In genomic region chr1:84078108-84078823, GRCh38 we compare ENCODE assay signal across 8 cellular contexts.
DNase-seq lines count a peak whose midpoint lies in the region; ATAC-seq and TF ChIP-seq lines count a peak whose summit lies in the region.

No MANE protein-coding gene starts in this region.

- H3K4me3 ChIP-seq in HEK293 (ENCODE audit: low read depth, low read length) (peak overlapping the region; percentile 86), right cardiac atrium (ENCODE audit: low read length) (peak overlapping the region; percentile 85), prostate gland (peak overlapping the region; percentile 75 to 86)

- no peaks in the 10 kb centered on the region for H3K9me3 ChIP-seq in HEK293 (ENCODE audit: control insufficient read depth, insufficient read depth, low read depth, low read length)
- no peaks in the 10 kb centered on the region for H3K9me3 ChIP-seq in right cardiac atrium (ENCODE audit: control insufficient read depth, low read length)
- H3K9me3 ChIP-seq in prostate gland: no peaks in the 10 kb centered on the region

- peak overlapping the region; percentile 45 for H3K27ac Mint-ChIP-seq in activated naive CD8-positive, alpha-beta T cell treated with anti-CD3 and anti-CD28 coated beads, Interleukin-2, amount 10 ng/mL, durations not matched to agents 7 days and 5 days

- DNase-seq in GM03348 (ENCODE audit: low spot score): peak; percentile 64
- peak; percentile 60 for DNase-seq in M059J (ENCODE audit: low read depth)
- DNase-seq in activated naive CD8-positive, alpha-beta T cell treated with anti-CD3 and anti-CD28 coated beads, Interleukin-2, amount 10 ng/mL, durations not matched to agents 7 days and 5 days: no peak
- DNase-seq in right cardiac atrium: peak in 1 of 3 donors; percentile 15
- DNase-seq in prostate gland (ENCODE audit: low spot score): no peak
- DNase-seq in epidermal melanocyte (ENCODE audit: insufficient read length, low spot score): no peak

- H3K36me3 ChIP-seq in HEK293 (ENCODE audit: control insufficient read depth in 2 of 2, insufficient read depth in 1 of 2, low read length in 2 of 2) (no peaks in the 10 kb centered on the region), prostate gland (no peaks in the 10 kb centered on the region)

- no peaks in the 10 kb centered on the region for H3K9me3 Mint-ChIP-seq in activated naive CD8-positive, alpha-beta T cell treated with anti-CD3 and anti-CD28 coated beads, Interleukin-2, amount 10 ng/mL, durations not matched to agents 7 days and 5 days

- H3K4me3 Mint-ChIP-seq in activated naive CD8-positive, alpha-beta T cell treated with anti-CD3 and anti-CD28 coated beads, Interleukin-2, amount 10 ng/mL, durations not matched to agents 7 days and 5 days: peak overlapping the region; percentile 82

- no peaks in the 10 kb centered on the region for H3K36me3 Mint-ChIP-seq in activated naive CD8-positive, alpha-beta T cell treated with anti-CD3 and anti-CD28 coated beads, Interleukin-2, amount 10 ng/mL, durations not matched to agents 7 days and 5 days

- peaks cover 3% of the 10 kb centered on the region; the same call in 1 of the 2 replicates for H3K4me1 ChIP-seq in HEK293 (ENCODE audit: control insufficient read depth, insufficient read depth, low read length)
- no peaks in the 10 kb centered on the region for H3K4me1 ChIP-seq in right cardiac atrium (ENCODE audit: control insufficient read depth, insufficient read depth, low read length)
- no peaks in the 10 kb centered on the region for H3K4me1 ChIP-seq in prostate gland (replicated peaks)

- under 1% methylated on average over 60 of the region's 60 CpGs for WGBS in right cardiac atrium
- 0% methylated on average over 44 of the region's 60 CpGs for WGBS in prostate gland

- intact Hi-C loops in right cardiac atrium (cut with DNase I) (no loop called here), prostate gland (cut with DNase I) (loop anchor here (10.0 kb wide), 1 partner anchor 83 kb away; the partner anchor contains the start of gene TTLL7)

- no peaks in the 10 kb centered on the region for H3K27me3 Mint-ChIP-seq in activated naive CD8-positive, alpha-beta T cell treated with anti-CD3 and anti-CD28 coated beads, Interleukin-2, amount 10 ng/mL, durations not matched to agents 7 days and 5 days

- H3K27ac ChIP-seq in 22Rv1 (peak overlapping the region; percentile 58), HEK293 (ENCODE audit: extremely low read depth, low read depth, low read length) (peak overlapping the region; percentile 78), right cardiac atrium (ENCODE audit: low read length) (peak overlapping the region; percentile 76), prostate gland (peak overlapping the region; percentile 91 to 96)

- CTCF ChIA-PET in HEK293 (lab: Yijun Ruan, JAX): interaction anchor here (0.6 to 1.8 kb wide), 3 partner anchors 43 to 355 kb away, joined by 3 to 4 read pairs (median 3); no protein-coding TSS in a partner anchor

- TF ChIP-seq CTCF in 22Rv1 (IDR thresholded peaks at IDR 0.05) (no peak), HEK293 (tag by site-specific recombination; IDR thresholded peaks at IDR 0.05) (peak; percentile 12; the same call in 1 of the 2 replicates), prostate gland (IDR thresholded peaks at IDR 0.05) (no peak)

- H3K27me3 ChIP-seq in right cardiac atrium (ENCODE audit: control insufficient read depth, insufficient read depth) (no peaks in the 10 kb centered on the region), prostate gland (replicated peaks; ENCODE audit: insufficient read depth) (no peaks in the 10 kb centered on the region)

- ATAC-seq in activated naive CD8-positive, alpha-beta T cell treated with anti-CD3 and anti-CD28 coated beads, Interleukin-2, amount 10 ng/mL, durations not matched to agents 7 days and 5 days (ENCODE audit: low read depth): peak; percentile 55
- peak; percentile 67 to 72 for ATAC-seq in right cardiac atrium

- POLR2A ChIA-PET in HEK293 (lab: Yijun Ruan, JAX): interaction anchor here (0.6 to 1.7 kb wide), 3 partner anchors 12 to 80 kb away, joined by 3 to 6 read pairs (median 6); partner anchors contain the start of gene TTLL7
- POLR2A ChIA-PET in activated naive CD8-positive, alpha-beta T cell treated with anti-CD3 and anti-CD28 coated beads, Interleukin-2, amount 10 ng/mL, durations not matched to agents 7 days and 5 days (lab: Charles Lee): interaction anchor here (0.6 to 1.7 kb wide), 6 partner anchors 9 to 496 kb away, joined by 3 to 9 read pairs (median 3); partner anchors contain the start of gene CTBS

- peak; percentile 57 for TF ChIP-seq POLR2A in prostate gland (IDR thresholded peaks at IDR 0.05)

- peaks cover 7% of the 10 kb centered on the region for H3K4me1 Mint-ChIP-seq in activated naive CD8-positive, alpha-beta T cell treated with anti-CD3 and anti-CD28 coated beads, Interleukin-2, amount 10 ng/mL, durations not matched to agents 7 days and 5 days

TF ChIP-seq in HEK293, 187 proteins besides CTCF, POLR2A, EP300 and RAD21 (continues in another document):
- TF ChIP-seq ZBTB20 (tag by site-specific recombination; IDR thresholded peaks at IDR 0.05) (peak; percentile 46), ZNF350 (tag by site-specific recombination; IDR thresholded peaks at IDR 0.05) (no peak), ZNF426 (tag by site-specific recombination; IDR thresholded peaks at IDR 0.05) (no peak), KLF7 (tag by site-specific recombination; IDR thresholded peaks at IDR 0.05; ENCODE audit: borderline replicate concordance) (no peak), SCRT1 (tag by site-specific recombination; IDR thresholded peaks at IDR 0.05; ENCODE audit: borderline replicate concordance) (peak; percentile 71; the same call in 1 of the 2 replicates), ZNF580 (tag by site-specific recombination; IDR thresholded peaks at IDR 0.05) (no peak), ZNF777 (tag by site-specific recombination; IDR thresholded peaks at IDR 0.05; ENCODE audit: borderline replicate concordance) (peak; percentile 62; the same call in 1 of the 2 replicates), ZNF555 (tag by site-specific recombination; conservative IDR thresholded peaks at IDR 0.05) (no peak), ZNF501 (tag by site-specific recombination; IDR thresholded peaks at IDR 0.05) (peak; percentile 50; the same call in 1 of the 2 replicates), KLF1 (tag by site-specific recombination; IDR thresholded peaks at IDR 0.05) (no peak), HIC1 (tag by site-specific recombination; IDR thresholded peaks at IDR 0.05) (peak; percentile 71), ZNF660 (tag by site-specific recombination; IDR thresholded peaks at IDR 0.05) (0 out of 2 replicates have a peak, but pooled peaks have one; percentile 8), ZSCAN5A (tag by site-specific recombination; IDR thresholded peaks at IDR 0.05) (no peak), ZNF335 (tag by site-specific recombination; conservative IDR thresholded peaks at IDR 0.05) (peak; percentile 74; the same call in 1 of the 2 replicates), FEZF1 (tag by site-specific recombination; IDR thresholded peaks at IDR 0.05) (no peak), PRDM4 (tag by site-specific recombination; IDR thresholded peaks at IDR 0.05) (0 out of 2 replicates have a peak, but pooled peaks have one; percentile 9)

Comparison
In these comparisons a context has a peak if more than half of its experiments do, and no peak if none do; other contexts are left out.
1. DNase-seq: peak in GM03348 (single experiment) and M059J (single experiment); none in activated naive CD8-positive, alpha-beta T cell treated with anti-CD3 and anti-CD28 coated beads, Interleukin-2, amount 10 ng/mL, durations not matched to agents 7 days and 5 days (single experiment), prostate gland (single experiment) and epidermal melanocyte (single experiment).
2. Peak in every context shown above with its lines, with median percentiles within 50 percentile points of each other: H3K27ac ChIP-seq and H3K4me3 ChIP-seq.